8 cellular contexts compared by ENCODE assay signal in genomic region chr4:42326524-42326923, GRCh38.
"Had no signal": no experiment of that assay in that cellular context is flagged by ENCODE, and none has a peak within 500 bp of the region (broad histone marks: within the 10 kb centered on the region; RNA-seq: fewer than 3 reads in every experiment).

No MANE protein-coding gene starts in this region.

- H3K27ac Mint-ChIP-seq: GM23338, IgD-negative memory B cell had no signal

- H3K4me2 ChIP-seq: GM23338 had no signal

- H3K9me3 ChIP-seq: HAP-1 had no signal

- ATAC-seq: HCT116, HepG2 had no signal

- DNase-seq: H7, KG1 had no signal

- H3K36me3 Mint-ChIP-seq: IgD-negative memory B cell had no signal

- FAIRE-seq: HepG2 had no signal

- H3K27ac ChIP-seq: HL-60 had no signal

- H3K36me3 ChIP-seq: HAP-1 had no signal

- H3K4me3 Mint-ChIP-seq: GM23338, IgD-negative memory B cell had no signal

- H3K4me3 ChIP-seq: GM23338, HAP-1 had no signal
